ENCODE assay signal across 10 cellular contexts in genomic region chr11:95037356-95038035, GRCh38. TPM values are rescaled to one million over a fixed set of nuclear protein-coding genes. Genes with fewer than 3 reads are reported as not detected.
DNase-seq lines count a peak whose midpoint lies in the region; ATAC-seq and TF ChIP-seq lines count a peak whose summit lies in the region.
"Not testable (repeated sequence)": the region's sequence is repeated elsewhere in the genome, so short reads cannot be mapped to it uniquely, and the experiment has no call there.
"Had no signal": no experiment of that assay in that cellular context is flagged by ENCODE, and none has a peak within 500 bp of the region (broad histone marks: within the 10 kb centered on the region; RNA-seq: fewer than 3 reads in every experiment).

No MANE protein-coding gene starts in this region.

- TF ChIP-seq CTCF in astrocyte of the spinal cord (IDR thresholded peaks at IDR 0.05; ENCODE audit: low read depth, low read length) (peak; percentile 10), epithelial cell of esophagus (IDR thresholded peaks at IDR 0.05; ENCODE audit: insufficient read depth, low read depth, low read length, missing control alignments) (peak; percentile 24)
- not testable (repeated sequence) for TF ChIP-seq CTCF in mucosa of descending colon (IDR thresholded peaks at IDR 0.05); uterus (IDR thresholded peaks at IDR 0.05)

- not testable (repeated sequence) for H3K4me1 ChIP-seq in mucosa of descending colon (ENCODE audit: low read depth); uterus

- H3K9me3 Mint-ChIP-seq in activated CD8-positive, alpha-beta memory T cell treated with anti-CD3 and anti-CD28 coated beads, Interleukin-2, amount 10 ng/mL, durations not matched to agents 7 days and 5 days (ENCODE audit: low read depth), result not testable (repeated sequence)

- peak; percentile 65 for ATAC-seq in activated CD8-positive, alpha-beta memory T cell treated with anti-CD3 and anti-CD28 coated beads, Interleukin-2, amount 10 ng/mL, durations not matched to agents 7 days and 5 days
- ATAC-seq in left cardiac atrium (peak; percentile 47 to 76), mucosa of descending colon (peak; percentile 13)

- DNase-seq in ELF-1 (ENCODE audit: low read depth, low spot score) (peak; percentile 63), astrocyte of the spinal cord (ENCODE audit: low read depth, low spot score) (peak; percentile 5), epithelial cell of esophagus (ENCODE audit: low read depth) (peak; percentile 10), left cardiac atrium (peak; percentile 27), mucosa of descending colon (peak in 1 of 3 donors; percentile 47)
- not testable (repeated sequence) for DNase-seq in activated CD8-positive, alpha-beta memory T cell treated with anti-CD3 and anti-CD28 coated beads, Interleukin-2, amount 10 ng/mL, durations not matched to agents 7 days and 5 days; uterus
- DNase-seq in stimulated activated CD4-positive, alpha-beta T cell treated with anti-CD3 and anti-CD28 coated beads, Interleukin-12 subunit alpha, Interleukin-12 subunit beta, amount 100 ng/mL, for 4 hours, result peak; percentile 8

- H3K36me3 Mint-ChIP-seq in activated CD8-positive, alpha-beta memory T cell treated with anti-CD3 and anti-CD28 coated beads, Interleukin-2, amount 10 ng/mL, durations not matched to agents 7 days and 5 days, result not testable (repeated sequence)

- TF ChIP-seq POLR2A in uterus (IDR thresholded peaks at IDR 0.05), result not testable (repeated sequence)

- peaks cover 0 to 10% of the 10 kb centered on the region in 2 donors for H3K27me3 ChIP-seq in uterus

- not testable (repeated sequence) for H3K4me1 Mint-ChIP-seq in activated CD8-positive, alpha-beta memory T cell treated with anti-CD3 and anti-CD28 coated beads, Interleukin-2, amount 10 ng/mL, durations not matched to agents 7 days and 5 days

- peaks cover 43% of the 10 kb centered on the region for H3K27me3 Mint-ChIP-seq in activated CD8-positive, alpha-beta memory T cell treated with anti-CD3 and anti-CD28 coated beads, Interleukin-2, amount 10 ng/mL, durations not matched to agents 7 days and 5 days

- H3K27ac ChIP-seq in uterus, result not testable (repeated sequence)

- H3K9me3 ChIP-seq in mucosa of descending colon, uterus: not testable (repeated sequence)

- CTCF ChIA-PET in activated CD8-positive, alpha-beta memory T cell treated with anti-CD3 and anti-CD28 coated beads, Interleukin-2, amount 10 ng/mL, durations not matched to agents 7 days and 5 days (lab: Charles Lee), result not testable (repeated sequence)

- intact Hi-C loops in left cardiac atrium (cut with DNase I); mucosa of descending colon (cut with DNase I, micrococcal nuclease); uterus (cut with DNase I; ENCODE audit: low total_unique reads): not testable (repeated sequence)

- in situ Hi-C loops in astrocyte of the spinal cord (cut with HindIII; ENCODE audit: low sequenced_read_pairs), result not testable (repeated sequence)

- H3K4me3 ChIP-seq in astrocyte of the spinal cord (ENCODE audit: low read depth, low read length) (peak overlapping the region; percentile 30), epithelial cell of esophagus (ENCODE audit: low read length) (peak overlapping the region; percentile 27), uterus (peak overlapping the region; percentile 14 to 17)
- H3K4me3 ChIP-seq in mucosa of descending colon, result not testable (repeated sequence)

- not testable (repeated sequence) for H3K27ac Mint-ChIP-seq in activated CD8-positive, alpha-beta memory T cell treated with anti-CD3 and anti-CD28 coated beads, Interleukin-2, amount 10 ng/mL, durations not matched to agents 7 days and 5 days

- not testable (repeated sequence) for H3K4me3 Mint-ChIP-seq in activated CD8-positive, alpha-beta memory T cell treated with anti-CD3 and anti-CD28 coated beads, Interleukin-2, amount 10 ng/mL, durations not matched to agents 7 days and 5 days

- H3K36me3 ChIP-seq in mucosa of descending colon (ENCODE audit: low read depth); uterus: not testable (repeated sequence)

RNA-seq across cellular contexts. Expression of gene KDM4F, which starts 11.7 kb away (rescaled TPM):
- not detected for total RNA-seq in activated CD8-positive, alpha-beta memory T cell treated with anti-CD3 and anti-CD28 coated beads, Interleukin-2, amount 10 ng/mL, durations not matched to agents 7 days and 5 days
- not detected for total RNA-seq in left cardiac atrium
- not detected for total RNA-seq in mucosa of descending colon
- total RNA-seq in uterus, result not detected
- total RNA-seq: colonic mucosa, HT-29 had no signal

RNA-seq across cellular contexts. Expression of gene KDM4E, which starts 12.4 kb away (rescaled TPM):
- not detected for total RNA-seq in activated CD8-positive, alpha-beta memory T cell treated with anti-CD3 and anti-CD28 coated beads, Interleukin-2, amount 10 ng/mL, durations not matched to agents 7 days and 5 days
- total RNA-seq in left cardiac atrium (not detected), mucosa of descending colon (not detected), uterus (not detected)
- total RNA-seq: colonic mucosa, HT-29 had no signal

RNA-seq across cellular contexts. Expression of gene SRSF8, which starts 29.2 kb away (rescaled TPM):
- total RNA-seq in activated CD8-positive, alpha-beta memory T cell treated with anti-CD3 and anti-CD28 coated beads, Interleukin-2, amount 10 ng/mL, durations not matched to agents 7 days and 5 days, result 10 to 100 TPM; 23.9 to 45.9 TPM
- 10 to 100 TPM; 23.5 to 37.2 TPM for total RNA-seq in left cardiac atrium
- total RNA-seq in mucosa of descending colon, result 10 to 100 TPM; 41.3 to 42.5 (median 41.4) TPM
- total RNA-seq in uterus, result 10 to 100 TPM; 24.3 to 70.6 (median 32.9) TPM

RNA-seq across cellular contexts. Expression of gene ENDOD1, which starts 52.1 kb away (rescaled TPM):
- 10 to 100 TPM; 37.1 to 40.5 TPM for total RNA-seq in activated CD8-positive, alpha-beta memory T cell treated with anti-CD3 and anti-CD28 coated beads, Interleukin-2, amount 10 ng/mL, durations not matched to agents 7 days and 5 days
- total RNA-seq in left cardiac atrium (10 to 100 TPM; 13.4 to 19.8 TPM), mucosa of descending colon (10 to 100 TPM; 48.2 to 97.5 (median 70.9) TPM), uterus (10 to 100 TPM; 35.0 to 82.9 (median 60.0) TPM)

Comparison
In these comparisons a context has a peak if more than half of its experiments do, and no peak if none do; other contexts are left out.
1. ATAC-seq: peak in every context shown above with its lines; median percentile 65 in activated CD8-positive, alpha-beta memory T cell treated with anti-CD3 and anti-CD28 coated beads, Interleukin-2, amount 10 ng/mL, durations not matched to agents 7 days and 5 days; 62 in left cardiac atrium; 13 in mucosa of descending colon.